In the genomic region with DNA sequence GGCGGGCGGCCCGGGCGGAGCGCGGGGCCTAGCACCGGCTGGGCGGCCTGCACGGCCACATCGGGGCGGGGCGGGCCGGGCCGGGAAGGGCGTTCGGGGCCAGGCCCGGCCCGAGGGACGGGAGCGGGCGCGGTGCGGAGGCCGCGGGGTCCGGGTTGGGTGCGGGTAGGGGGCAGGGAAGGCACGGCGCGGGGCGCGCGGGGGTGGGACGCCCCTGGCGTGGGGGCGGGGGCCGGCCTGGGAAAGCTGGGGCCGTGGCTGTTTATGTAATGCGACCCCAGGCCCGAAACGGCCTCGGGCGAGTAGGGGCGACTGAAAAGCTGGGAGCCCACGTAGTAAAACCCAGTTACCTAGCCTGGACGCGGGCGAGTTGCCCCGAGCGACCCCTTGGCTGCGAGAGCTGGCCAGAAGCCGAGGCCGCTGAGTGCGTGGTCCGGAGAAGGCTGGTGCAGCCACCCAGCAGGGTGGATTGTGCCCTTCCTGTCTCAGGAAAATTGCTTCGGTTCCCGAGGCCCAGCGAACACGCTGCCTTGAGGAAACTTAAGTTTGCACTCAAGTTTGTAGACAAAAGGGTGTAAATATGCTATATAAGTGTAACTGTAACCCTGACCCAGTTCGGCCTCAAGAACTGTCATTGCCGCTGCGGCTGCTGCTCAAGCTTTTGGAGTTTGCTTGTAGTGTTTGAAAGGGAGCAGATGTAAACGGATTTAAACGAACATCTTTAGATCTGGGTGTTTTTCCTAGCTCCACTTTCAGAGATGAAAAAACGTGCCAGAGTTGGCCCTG, we compare ENCODE assay signal across 8 cellular contexts. TPM values are rescaled to one million over a fixed set of nuclear protein-coding genes. Genes with fewer than 3 reads are reported as not detected.
DNase-seq lines count a peak whose midpoint lies in the region; ATAC-seq, FAIRE-seq and TF ChIP-seq lines count a peak whose summit lies in the region.

No MANE protein-coding gene starts in this region.

- peak overlapping the region; percentile 91 for H3K27ac Mint-ChIP-seq in astrocyte (ENCODE audit: unreplicated experiment)

- DNase-seq in RPMI7951 (ENCODE audit: low read depth) (peak; percentile 19), astrocyte (ENCODE audit: low read depth) (peak; percentile 13), iPS DF 6.9 (ENCODE audit: low read depth, low spot score) (no peak), retinal pigment epithelial cell (ENCODE audit: low read depth) (no peak), NOMO-1 treated with DMSO at 0.1 percent for 48 hours (lab: John Stamatoyannopoulos, UW; ENCODE audit: unreplicated experiment) (no peak)

- H3K4me1 Mint-ChIP-seq in astrocyte (ENCODE audit: low read depth, unreplicated experiment): peaks cover 29% of the 10 kb centered on the region

- FAIRE-seq in astrocyte (lab: Jason Lieb, UNC): no peak

- H3K79me2 ChIP-seq in ACC112 (ENCODE audit: control insufficient read depth, insufficient read depth, low read length, unreplicated experiment): peaks cover 79% of the 10 kb centered on the region
- H3K79me2 ChIP-seq in astrocyte (ENCODE audit: insufficient read depth, low read length): peaks cover 77% of the 10 kb centered on the region

- peak overlapping the region; percentile 92 for H3K4me2 ChIP-seq in astrocyte (ENCODE audit: low read length)

- H3K4me3 Mint-ChIP-seq in astrocyte (ENCODE audit: unreplicated experiment): peak overlapping the region; percentile 91

- peaks cover 10% of the 10 kb centered on the region for H3K36me3 Mint-ChIP-seq in astrocyte (ENCODE audit: low read depth, unreplicated experiment)

- ATAC-seq in GM18519 (IDR thresholded peaks at IDR 0.05; ENCODE audit: low FRiP score, unreplicated experiment) (peak; percentile 30), HG02973 (IDR thresholded peaks at IDR 0.05; ENCODE audit: unreplicated experiment) (peak; percentile 36)

- no peaks in the 10 kb centered on the region for H3K9me3 Mint-ChIP-seq in astrocyte (ENCODE audit: unreplicated experiment)

- H3K27ac ChIP-seq in ACC112 (ENCODE audit: low read depth, low read length) (peak overlapping the region; percentile 56), astrocyte (ENCODE audit: low read depth, low read length) (peak overlapping the region; percentile 95), iPS DF 6.9 (ENCODE audit: low read length) (no peak overlapping the region)

- H4K20me1 ChIP-seq in astrocyte (ENCODE audit: insufficient read depth, low read length): peaks cover 50% of the 10 kb centered on the region

- H3K36me3 ChIP-seq in ACC112 (ENCODE audit: insufficient read depth, low read length): 0 out of 2 replicates have a peak, but pooled peaks cover 5% of the 10 kb centered on the region
- H3K36me3 ChIP-seq in astrocyte (ENCODE audit: insufficient read depth, low read length): no peaks in the 10 kb centered on the region
- H3K36me3 ChIP-seq in iPS DF 6.9 (ENCODE audit: control insufficient read depth, insufficient read depth, low read length): no peaks in the 10 kb centered on the region

- no peaks in the 10 kb centered on the region for H3K27me3 Mint-ChIP-seq in astrocyte (ENCODE audit: low read depth, unreplicated experiment)

- H2AFZ ChIP-seq in ACC112 (ENCODE audit: low read length, unreplicated experiment): peak overlapping the region; percentile 58
- H2AFZ ChIP-seq in astrocyte (ENCODE audit: low read depth, low read length): peak overlapping the region; percentile 94

- no peaks in the 10 kb centered on the region for H3K9me3 ChIP-seq in astrocyte (ENCODE audit: insufficient read depth, low read depth, low read length)
- no peaks in the 10 kb centered on the region for H3K9me3 ChIP-seq in iPS DF 6.9 (ENCODE audit: control insufficient read depth, insufficient read depth, low read length)

- no peak for TF ChIP-seq CTCF in astrocyte (IDR thresholded peaks at IDR 0.05; ENCODE audit: insufficient read depth, low read depth, low read length)
- TF ChIP-seq CTCF in retinal pigment epithelial cell (conservative IDR thresholded peaks at IDR 0.05; ENCODE audit: low read depth, low read length): no peak

- H3K27me3 ChIP-seq in ACC112 (ENCODE audit: insufficient read depth, low read length) (no peaks in the 10 kb centered on the region), astrocyte (ENCODE audit: insufficient read depth, low read length) (no peaks in the 10 kb centered on the region), iPS DF 6.9 (ENCODE audit: control insufficient read depth, insufficient read depth, low read length) (no peaks in the 10 kb centered on the region)

- WGBS in iPS DF 6.9 (ENCODE audit: insufficient coverage, insufficient read length): no CpG with 5 or more reads among the region's 65 CpGs

- H3K4me1 ChIP-seq in ACC112 (ENCODE audit: control insufficient read depth, insufficient read depth, low read length, unreplicated experiment) (peaks cover 38% of the 10 kb centered on the region), astrocyte (ENCODE audit: insufficient read depth, low read length) (peaks cover 7% of the 10 kb centered on the region), iPS DF 6.9 (ENCODE audit: control insufficient read depth, insufficient read depth, low read length) (peaks cover 3% of the 10 kb centered on the region; the same call in 1 of the 2 replicates)

- H3K4me3 ChIP-seq in ACC112 (ENCODE audit: low read depth, low read length): peak overlapping the region; percentile 100
- H3K4me3 ChIP-seq in astrocyte (ENCODE audit: insufficient read depth, low read depth, low read length): peak overlapping the region; percentile 79
- H3K4me3 ChIP-seq in iPS DF 6.9 (ENCODE audit: low read length): peak overlapping the region; percentile 89
- H3K4me3 ChIP-seq in retinal pigment epithelial cell (ENCODE audit: low read length): peak overlapping the region; percentile 81

- H3K9ac ChIP-seq in astrocyte (ENCODE audit: low read length): peak overlapping the region; percentile 93

RNA-seq across cellular contexts. Expression of gene SEC24B, which starts 0.6 kb away (rescaled TPM):
- 15.4 and 21.1 TPM in 2 replicates for total RNA-seq in RPMI7951 (2014; rRNA removed; shearing (Covaris generic))
- total RNA-seq in astrocyte: 41.5 and 41.9 TPM in 2 replicates

Comparison
In these comparisons a context has a peak if more than half of its experiments do, and no peak if none do; other contexts are left out.
1. DNase-seq: peak in RPMI7951 (single experiment) and astrocyte (single experiment); none in iPS DF 6.9 (single experiment), retinal pigment epithelial cell (single experiment) and NOMO-1 treated with DMSO at 0.1 percent for 48 hours (single experiment).
2. Peak in every context shown above with its lines, with median percentiles within 50 percentile points of each other: H3K4me3 ChIP-seq.